ENCODE assay signal across 14 cellular contexts in genomic region chr1:180988221-180988826, GRCh38. TPM values are rescaled to one million over a fixed set of nuclear protein-coding genes. Genes with fewer than 3 reads are reported as not detected.
DNase-seq lines count a peak whose midpoint lies in the region; ATAC-seq, FAIRE-seq and TF ChIP-seq lines count a peak whose summit lies in the region.
"Had no signal": no experiment of that assay in that cellular context is flagged by ENCODE, and none has a peak within 500 bp of the region (broad histone marks: within the 10 kb centered on the region; RNA-seq: fewer than 3 reads in every experiment).

No MANE protein-coding gene starts in this region.

- TF ChIP-seq CTCF in astrocyte (IDR thresholded peaks at IDR 0.05; ENCODE audit: insufficient read depth, low read depth, low read length) (no peak), spleen (IDR thresholded peaks at IDR 0.05 in 8 of 11, conservative IDR thresholded peaks at IDR 0.05 in 3 of 11) (no peak), WERI-Rb-1 (IDR thresholded peaks at IDR 0.05; ENCODE audit: low read depth, low read length) (no peak)

- H3K4me1 ChIP-seq in astrocyte (ENCODE audit: insufficient read depth, low read length) (no peaks in the 10 kb centered on the region), spleen (no peaks in the 10 kb centered on the region)

- 77 to 86% (median 82%) methylated on average over 8 to 9 of the region's 9 CpGs for WGBS in spleen, 5 donors

- no peak overlapping the region for H3K27ac Mint-ChIP-seq in astrocyte (ENCODE audit: unreplicated experiment)
- no peak overlapping the region for H3K27ac Mint-ChIP-seq in T-cell
- H3K27ac Mint-ChIP-seq: T-helper 1 cell treated with Interleukin-12 subunit alpha and Interleukin-12 subunit beta and Interleukin-4 antibody, amounts not matched to agents 30 μg/mL and 1 μg/mL, for 36 hours had no signal

- H3K36me3 Mint-ChIP-seq in astrocyte (ENCODE audit: low read depth, unreplicated experiment): peaks cover 43% of the 10 kb centered on the region
- peaks cover 68% of the 10 kb centered on the region for H3K36me3 Mint-ChIP-seq in T-cell

- POLR2A ChIA-PET in T-cell (lab: Charles Lee): no interaction called here

- H2AFZ ChIP-seq in astrocyte (ENCODE audit: low read depth, low read length): no peak overlapping the region

- no peaks in the 10 kb centered on the region for H3K79me2 ChIP-seq in astrocyte (ENCODE audit: insufficient read depth, low read length)

- H3K27me3 Mint-ChIP-seq in astrocyte (ENCODE audit: low read depth, unreplicated experiment) (no peaks in the 10 kb centered on the region), T-cell (no peaks in the 10 kb centered on the region)

- H3K9me3 Mint-ChIP-seq in astrocyte (ENCODE audit: unreplicated experiment): no peaks in the 10 kb centered on the region
- H3K9me3 Mint-ChIP-seq in T-cell: no peaks in the 10 kb centered on the region
- H3K9me3 Mint-ChIP-seq: T-helper 1 cell treated with Interleukin-12 subunit alpha and Interleukin-12 subunit beta and Interleukin-4 antibody, amounts not matched to agents 30 μg/mL and 1 μg/mL, for 36 hours had no signal

- FAIRE-seq in astrocyte (lab: Jason Lieb, UNC): no peak

- H3K4me2 ChIP-seq in astrocyte (ENCODE audit: low read length): no peak overlapping the region

- H3K9me3 ChIP-seq in astrocyte (ENCODE audit: insufficient read depth, low read depth, low read length): no peaks in the 10 kb centered on the region
- H3K9me3 ChIP-seq in spleen: no peaks in the 10 kb centered on the region
- H3K9me3 ChIP-seq in WERI-Rb-1 (ENCODE audit: severe bottlenecking): no peaks in the 10 kb centered on the region

- TF ChIP-seq POLR2A in spleen (IDR thresholded peaks at IDR 0.05): no peak

- CTCF ChIA-PET in T-cell (lab: Charles Lee): interaction anchor here in 1 of 2 donors (1.0 kb wide), 1 partner anchor 154 kb away, joined by 3 read pairs; no protein-coding TSS in a partner anchor

- intact Hi-C loops in spleen (cut with DNase I; ENCODE audit: low total_unique reads): no loop called here

- no peak overlapping the region for H3K9ac ChIP-seq in astrocyte (ENCODE audit: low read length)

- H3K4me3 Mint-ChIP-seq in astrocyte (ENCODE audit: unreplicated experiment) (no peak overlapping the region), T-cell (no peak overlapping the region)
- H3K4me3 Mint-ChIP-seq: T-helper 1 cell treated with Interleukin-12 subunit alpha and Interleukin-12 subunit beta and Interleukin-4 antibody, amounts not matched to agents 30 μg/mL and 1 μg/mL, for 36 hours had no signal

- H3K36me3 ChIP-seq in astrocyte (ENCODE audit: insufficient read depth, low read length): peaks cover 26% of the 10 kb centered on the region
- peaks cover 2 to 100% (median 84%) of the 10 kb centered on the region in 6 donors for H3K36me3 ChIP-seq in spleen
- no peaks in the 10 kb centered on the region for H3K36me3 ChIP-seq in WERI-Rb-1

- DNase-seq in DMS153 (lab: John Stamatoyannopoulos, UW) (peak; percentile 32), NCI-H1694 treated with DMSO at 0.1 percent for 48 hours (lab: John Stamatoyannopoulos, UW) (peak; percentile 81), astrocyte (ENCODE audit: low read depth) (peak; percentile 13), kidney glomerular epithelial cell (lab: John Stamatoyannopoulos, UW) (peak; percentile 40), spleen (no peak), T-cell (no peak), SW480 (ENCODE audit: low spot score) (no peak), WERI-Rb-1 (no peak)
- DNase-seq: activated naive CD4-positive, alpha-beta T cell treated with Interleukin-2 at 50 U/mL for 16 hours; MM.1S; OCI-M1; retina had no signal

- H3K27ac ChIP-seq in astrocyte (ENCODE audit: low read depth, low read length) (no peak overlapping the region), spleen (no peak overlapping the region), WERI-Rb-1 (no peak overlapping the region)
- H3K27ac ChIP-seq: C4-2B had no signal

- H3K4me1 Mint-ChIP-seq in astrocyte (ENCODE audit: low read depth, unreplicated experiment) (peaks cover 2% of the 10 kb centered on the region), T-cell (peaks cover 0 to 4% (median 1%) of the 10 kb centered on the region in 3 donors)

- H3K27me3 ChIP-seq in astrocyte (ENCODE audit: insufficient read depth, low read length) (no peaks in the 10 kb centered on the region), spleen (replicated peaks in 1 of 7) (no peaks in the 10 kb centered on the region), WERI-Rb-1 (ENCODE audit: insufficient read depth, low read depth, severe bottlenecking) (no peaks in the 10 kb centered on the region)

- ATAC-seq in T-cell (replicated peaks in 1 of 4): no peak

- no peaks in the 10 kb centered on the region for H4K20me1 ChIP-seq in astrocyte (ENCODE audit: insufficient read depth, low read length)

- H3K4me3 ChIP-seq in astrocyte (ENCODE audit: insufficient read depth, low read depth, low read length) (no peak overlapping the region), spleen (no peak overlapping the region), WERI-Rb-1 (ENCODE audit: low read depth, low read length) (no peak overlapping the region)

RNA-seq across cellular contexts. Expression of gene STX6, which starts 34.3 kb away (rescaled TPM):
- total RNA-seq in astrocyte (23.1 and 27.6 TPM in 2 replicates), spleen (10 to 100 TPM; 18.3 to 41.4 (median 22.1) TPM), T-cell (10 to 100 TPM; 12.6 to 18.9 (median 17.2) TPM)
- polyA plus RNA-seq in spleen: 10 to 100 TPM in 1 of 3 donors, 1 to 10 TPM in 2; 6.8 to 10.2 (median 8.0) TPM

RNA-seq across cellular contexts. Expression of gene MR1, which starts 45.5 kb away (rescaled TPM):
- total RNA-seq in astrocyte (1.2 and 1.6 TPM in 2 replicates), spleen (10 to 100 TPM; 21.9 to 35.6 (median 25.8) TPM), T-cell (10 to 100 TPM; 18.3 to 30.7 (median 22.7) TPM)
- 1 to 10 TPM; 4.9 to 6.3 (median 6.0) TPM for polyA plus RNA-seq in spleen

Comparison
In these comparisons a context has a peak if more than half of its experiments do, and no peak if none do; other contexts are left out.
1. DNase-seq: peak in DMS153 (single experiment), NCI-H1694 treated with DMSO at 0.1 percent for 48 hours (single experiment), astrocyte (single experiment) and kidney glomerular epithelial cell (single experiment); none in spleen (single experiment), T-cell (0 of 34), SW480 (single experiment) and WERI-Rb-1 (single experiment).